ENCODE assay signal across 3 cellular contexts in genomic region chr10:12896251-12896650, GRCh38.
"Had no signal": no experiment of that assay in that cellular context is flagged by ENCODE, and none has a peak within 500 bp of the region (broad histone marks: within the 10 kb centered on the region; RNA-seq: fewer than 3 reads in every experiment).

No MANE protein-coding gene starts in this region.

- DNase-seq: GDM1, GF-D8 had no signal

- H3K4me3 ChIP-seq: GM12878 had no signal

- ATAC-seq: GM12878 had no signal
